17 cellular contexts compared by ENCODE assay signal in the genomic region with DNA sequence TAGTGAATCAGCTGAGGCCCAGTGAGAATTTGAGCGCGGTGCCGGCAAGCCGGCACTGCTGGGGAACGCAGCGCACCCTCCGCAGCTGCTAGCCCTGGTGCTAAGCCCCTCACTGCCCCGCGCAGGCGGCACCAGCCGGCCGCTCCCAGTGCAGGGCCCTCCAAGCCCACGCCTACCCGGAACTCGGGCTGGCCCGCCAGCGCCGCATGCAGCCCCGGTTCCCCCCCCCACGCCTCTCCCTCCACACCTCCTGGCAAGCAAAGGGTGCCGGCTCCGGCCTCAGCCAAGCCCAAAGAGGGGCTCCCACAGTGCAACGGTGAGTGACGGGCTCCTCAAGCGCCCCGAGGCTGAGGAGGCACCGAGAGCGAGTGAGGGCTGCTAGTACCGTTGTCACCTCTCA. TPM values are rescaled to one million over a fixed set of nuclear protein-coding genes. Genes with fewer than 3 reads are reported as not detected.
DNase-seq lines count a peak whose midpoint lies in the region; ATAC-seq and TF ChIP-seq lines count a peak whose summit lies in the region.
"Had no signal": no experiment of that assay in that cellular context is flagged by ENCODE, and none has a peak within 500 bp of the region (broad histone marks: within the 10 kb centered on the region; RNA-seq: fewer than 3 reads in every experiment).

No MANE protein-coding gene starts in this region.

- H3K27ac Mint-ChIP-seq in osteocyte (ENCODE audit: unreplicated experiment): no peak overlapping the region
- H3K27ac Mint-ChIP-seq: CD4-positive, alpha-beta memory T cell; GM23338; HFFc6 had no signal

- TF ChIP-seq CTCF in right atrium auricular region (IDR thresholded peaks at IDR 0.05) (no peak), osteocyte (IDR thresholded peaks at IDR 0.05) (no peak), coronary artery (IDR thresholded peaks at IDR 0.05) (no peak)

- H3K4me3 ChIP-seq in right atrium auricular region (no peak overlapping the region), coronary artery (no peak overlapping the region), H7 (ENCODE audit: insufficient read depth, low read depth, low read length) (no peak overlapping the region)
- H3K4me3 ChIP-seq: GM23338, HAP-1 had no signal

- H3K27me3 Mint-ChIP-seq in osteocyte (ENCODE audit: unreplicated experiment): peaks cover 13% of the 10 kb centered on the region

- intact Hi-C loops in cardiac septum (cut with DNase I): no loop called here

- DNase-seq in cardiac septum (ENCODE audit: low spot score) (peak; percentile 72), right atrium auricular region (ENCODE audit: low spot score) (no peak), left lobe of liver (ENCODE audit: low spot score) (peak; percentile 38), osteocyte (ENCODE audit: extremely low spot score, unreplicated experiment) (peak; percentile 80), coronary artery (ENCODE audit: low spot score) (no peak), H7 (no peak), NCI-H2081 treated with DMSO at 0.1 percent for 48 hours (lab: John Stamatoyannopoulos, UW) (no peak)
- DNase-seq: C1 segment of cervical spinal cord; Calu3; CD4-positive, alpha-beta memory T cell; COR-L47; DMS53; DMS79 treated with DMSO at 0.1 percent for 48 hours; GF-D8; HFFc6 had no signal

- ATAC-seq in left lobe of liver: no peak
- ATAC-seq: GM23338 had no signal

- H3K4me1 Mint-ChIP-seq in osteocyte (ENCODE audit: unreplicated experiment): no peaks in the 10 kb centered on the region
- H3K4me1 Mint-ChIP-seq: CD4-positive, alpha-beta memory T cell; GM23338 had no signal

- no peaks in the 10 kb centered on the region for H3K36me3 Mint-ChIP-seq in osteocyte (ENCODE audit: unreplicated experiment)
- H3K36me3 Mint-ChIP-seq: CD4-positive, alpha-beta memory T cell had no signal

- no peaks in the 10 kb centered on the region for H3K9me3 ChIP-seq in right atrium auricular region
- H3K9me3 ChIP-seq: HAP-1 had no signal

- H3K9me3 Mint-ChIP-seq in osteocyte (ENCODE audit: unreplicated experiment): no peaks in the 10 kb centered on the region
- H3K9me3 Mint-ChIP-seq: CD4-positive, alpha-beta memory T cell; GM23338; HFFc6 had no signal

- H3K27ac ChIP-seq in right atrium auricular region: no peak overlapping the region
- H3K27ac ChIP-seq in coronary artery: no peak overlapping the region

- H3K36me3 ChIP-seq in right atrium auricular region (peaks cover 7% of the 10 kb centered on the region), H7 (replicated peaks; ENCODE audit: control insufficient read depth, insufficient read depth, low read length) (no peaks in the 10 kb centered on the region)
- H3K36me3 ChIP-seq: HAP-1 had no signal

- no peak overlapping the region for H3K4me3 Mint-ChIP-seq in osteocyte (ENCODE audit: unreplicated experiment)
- H3K4me3 Mint-ChIP-seq: CD4-positive, alpha-beta memory T cell; GM23338; HFFc6 had no signal

- H3K27me3 ChIP-seq in right atrium auricular region (no peaks in the 10 kb centered on the region), H7 (ENCODE audit: control insufficient read depth, insufficient read depth, low read length) (no peaks in the 10 kb centered on the region)

- peaks cover 0 to 7% of the 10 kb centered on the region in 2 donors for H3K4me1 ChIP-seq in right atrium auricular region
- H3K4me1 ChIP-seq: HAP-1 had no signal

RNA-seq across cellular contexts. Expression of a gene that starts 54.5 kb away (rescaled TPM):
- 16.4 TPM for total RNA-seq in cardiac septum
- 10 to 100 TPM; 14.3 to 26.1 TPM for total RNA-seq in right atrium auricular region
- 3.0 TPM for total RNA-seq in left lobe of liver
- 18.9 and 19.5 TPM in 2 replicates for total RNA-seq in osteocyte
- 4.8 and 5.2 TPM in 2 replicates for total RNA-seq in H7 (2014; rRNA removed; shearing (Covaris generic))

Comparison
In these comparisons a context has a peak if more than half of its experiments do, and no peak if none do; other contexts are left out.
1. DNase-seq: peak in cardiac septum (single experiment), left lobe of liver (single experiment) and osteocyte (single experiment); none in right atrium auricular region (single experiment), coronary artery (single experiment), H7 (single experiment) and NCI-H2081 treated with DMSO at 0.1 percent for 48 hours (single experiment).